Comparison of ENCODE assay signal across 22 cellular contexts in the genomic region with DNA sequence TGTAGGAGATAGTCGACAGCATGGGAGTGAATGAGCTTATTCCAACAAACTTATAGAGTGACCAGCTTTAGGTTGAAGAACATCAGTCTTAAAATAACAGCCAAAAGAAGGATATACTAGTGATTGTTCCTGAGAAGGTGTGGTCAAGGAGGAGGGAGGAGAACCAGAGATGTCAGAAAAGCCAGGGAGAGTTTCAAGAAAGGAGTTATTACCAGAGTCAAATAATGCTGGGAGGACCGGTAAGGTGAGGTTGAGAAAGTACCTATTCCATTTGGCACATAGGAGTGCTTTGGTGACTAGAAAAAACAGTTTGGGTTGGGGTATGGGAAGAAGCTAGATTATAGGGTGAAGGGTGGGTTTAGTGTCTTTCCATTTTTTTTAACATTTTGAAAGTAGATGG. TPM values are rescaled to one million over a fixed set of nuclear protein-coding genes. Genes with fewer than 3 reads are reported as not detected.
DNase-seq lines count a peak whose midpoint lies in the region; ATAC-seq and TF ChIP-seq lines count a peak whose summit lies in the region.
"Had no signal": no experiment of that assay in that cellular context is flagged by ENCODE, and none has a peak within 500 bp of the region (broad histone marks: within the 10 kb centered on the region; RNA-seq: fewer than 3 reads in every experiment).

No MANE protein-coding gene starts in this region.

- peaks cover 6% of the 10 kb centered on the region for H3F3A ChIP-seq in PC-3 (ENCODE audit: low read length, unreplicated experiment)

- CTCF ChIA-PET in PC-3 (lab: Charles Lee), result no interaction called here

- ATAC-seq in PC-3 (no peak), HG02623 (IDR thresholded peaks at IDR 0.05; ENCODE audit: unreplicated experiment) (no peak)
- ATAC-seq: left lobe of liver had no signal

- H3K9me2 ChIP-seq in PC-3 (replicated peaks; ENCODE audit: low read length), result no peaks in the 10 kb centered on the region

- TF ChIP-seq CTCF in PC-3 (conservative IDR thresholded peaks at IDR 0.05; ENCODE audit: low read depth, low read length) (no peak), endodermal cell (conservative IDR thresholded peaks at IDR 0.05) (no peak), neutrophil (IDR thresholded peaks at IDR 0.05) (no peak), coronary artery (IDR thresholded peaks at IDR 0.05) (no peak)

- H3K4me3 ChIP-seq in BLaER1 treated with 17β-estradiol and CSF1 and Interleukin-3, amounts not matched to agents 10 nM and 100 nM, result no peak overlapping the region; a peak in 1 of 20 replicates
- H3K4me3 ChIP-seq in PC-3 (ENCODE audit: low read length) (no peak overlapping the region), endodermal cell (ENCODE audit: low read length) (no peak overlapping the region), neutrophil (ENCODE audit: low read depth in 1 of 2, low read length in 1 of 2) (no peak overlapping the region), coronary artery (no peak overlapping the region)
- H3K4me3 ChIP-seq: adrenal gland, cardiac muscle cell had no signal

- H3K9ac ChIP-seq in BLaER1 treated with 17β-estradiol and CSF1 and Interleukin-3, amounts not matched to agents 10 nM and 100 nM, result no peak overlapping the region
- no peak overlapping the region for H3K9ac ChIP-seq in PC-3 (ENCODE audit: low read length)
- no peak overlapping the region for H3K9ac ChIP-seq in endodermal cell (ENCODE audit: extremely low read depth, low read length, poor library complexity, severe bottlenecking)

- no peaks in the 10 kb centered on the region for H3K9me3 Mint-ChIP-seq in endodermal cell
- H3K9me3 Mint-ChIP-seq: CD4-positive, alpha-beta memory T cell had no signal

- no TSS peak for BruUV-seq in PC-3 (replicated peaks; lab: Mats Ljungman, UMichigan)

- H3K27ac ChIP-seq in BLaER1 treated with 17β-estradiol and CSF1 and Interleukin-3, amounts not matched to agents 10 nM and 100 nM, result no peak overlapping the region
- H3K27ac ChIP-seq in PC-3 (ENCODE audit: low read length) (no peak overlapping the region), endodermal cell (ENCODE audit: low read depth, low read length) (no peak overlapping the region), neutrophil (peak overlapping the region; percentile 77), coronary artery (no peak overlapping the region)
- H3K27ac ChIP-seq: adrenal gland, cardiac muscle cell had no signal

- DNase-seq in PC-3, result peak; percentile 36
- no peak for DNase-seq in endodermal cell
- no peak for DNase-seq in head of caudate nucleus
- DNase-seq in coronary artery (ENCODE audit: low spot score), result no peak
- DNase-seq in SIG-M5 treated with dmso at 0.1 percent for 504 hours (lab: John Stamatoyannopoulos, UW; ENCODE audit: unreplicated experiment), result no peak
- DNase-seq: activated CD4-positive, alpha-beta T cell treated with anti-CD3 and anti-CD28 coated beads, Interleukin-2, amount 50 U/mL, for 1 hour; activated CD8-positive, alpha-beta memory T cell treated with anti-CD3 and anti-CD28 coated beads, Interleukin-2, amount 50 U/mL, for 4 hours; activated gamma-delta T cell; adrenal gland; CD4-positive, alpha-beta memory T cell; GDM1; KBM-7; NCI-H187 treated with DMSO at 0.1 percent for 48 hours; NCI-H82; OCI-M1; retina; SHP77 treated with DMSO at 0.1 percent for 48 hours had no signal

- no peak overlapping the region for H3K4me3 Mint-ChIP-seq in endodermal cell
- H3K4me3 Mint-ChIP-seq: CD4-positive, alpha-beta memory T cell had no signal

- H3K36me3 ChIP-seq in BLaER1 treated with 17β-estradiol and CSF1 and Interleukin-3, amounts not matched to agents 10 nM and 100 nM, result peaks cover 0 to 48% (median 20%) of the 10 kb centered on the region in 11 experiments; a peak in 13 of 22 replicates
- H3K36me3 ChIP-seq in PC-3 (ENCODE audit: low read depth, low read length) (peaks cover 13% of the 10 kb centered on the region), endodermal cell (ENCODE audit: control insufficient read depth, insufficient read depth, low read length) (peaks cover 38% of the 10 kb centered on the region), neutrophil (no peaks in the 10 kb centered on the region)
- H3K36me3 ChIP-seq: adrenal gland, cardiac muscle cell had no signal

- H3K36me3 Mint-ChIP-seq in endodermal cell (ENCODE audit: low read depth), result peaks cover 12% of the 10 kb centered on the region

- POLR2A ChIA-PET in PC-3 (lab: Charles Lee; ENCODE audit: unreplicated experiment), result interaction anchor here (0.7 kb wide), 1 partner anchor 196 kb away, joined by 5 read pairs; no protein-coding TSS in a partner anchor

- peaks cover 25 to 83% (median 35%) of the 10 kb centered on the region in 10 experiments for H3K4me1 ChIP-seq in BLaER1 treated with 17β-estradiol and CSF1 and Interleukin-3, amounts not matched to agents 10 nM and 100 nM
- H3K4me1 ChIP-seq in PC-3 (ENCODE audit: insufficient read depth, low read length) (peaks cover 44% of the 10 kb centered on the region), endodermal cell (ENCODE audit: control insufficient read depth, insufficient read depth, low read length) (peaks cover 5% of the 10 kb centered on the region), neutrophil (ENCODE audit: control insufficient read depth in 1 of 2, insufficient read depth in 1 of 2, low read depth in 1 of 2, low read length in 1 of 2) (peaks cover 81% of the 10 kb centered on the region in 2 experiments)

- H3K4me2 ChIP-seq in BLaER1 treated with 17β-estradiol and CSF1 and Interleukin-3, amounts not matched to agents 10 nM and 100 nM, result peak overlapping the region in 6 of 11 experiments; percentile 16 to 98 (median 93); a peak in 9 of 22 replicates
- H3K4me2 ChIP-seq in PC-3 (ENCODE audit: low read length), result peak overlapping the region; percentile 97

- WGBS in endodermal cell (ENCODE audit: insufficient coverage in 1 of 2, insufficient read length in 1 of 2), 2 experiments, result 62 to 68% methylated on average over 2 of the region's 2 CpGs

- H3K9me3 ChIP-seq in BLaER1 treated with 17β-estradiol and CSF1 and Interleukin-3, amounts not matched to agents 10 nM and 100 nM (replicated peaks in 1 of 11), result peaks cover 0 to 6% (median 0%) of the 10 kb centered on the region in 11 experiments; a peak in 1 of 22 replicates
- no peaks in the 10 kb centered on the region for H3K9me3 ChIP-seq in PC-3 (ENCODE audit: low read length)
- H3K9me3 ChIP-seq in endodermal cell (ENCODE audit: control insufficient read depth, low read length), result no peaks in the 10 kb centered on the region
- no peaks in the 10 kb centered on the region for H3K9me3 ChIP-seq in neutrophil
- H3K9me3 ChIP-seq: adrenal gland had no signal

- no peaks in the 10 kb centered on the region for H3K27me3 Mint-ChIP-seq in endodermal cell (ENCODE audit: insufficient read depth)
- H3K27me3 Mint-ChIP-seq: CD4-positive, alpha-beta memory T cell had no signal

- H4K20me1 ChIP-seq in BLaER1 treated with 17β-estradiol and CSF1 and Interleukin-3, amounts not matched to agents 10 nM and 100 nM, result peaks cover 42 to 93% (median 88%) of the 10 kb centered on the region in 11 experiments
- peaks cover 53% of the 10 kb centered on the region for H4K20me1 ChIP-seq in PC-3 (ENCODE audit: low read length)

- no peak overlapping the region for H2AFZ ChIP-seq in PC-3 (ENCODE audit: low read length)

- intact Hi-C loops in PC-3 (cut with micrococcal nuclease), result no loop called here
- intact Hi-C loops in head of caudate nucleus (cut with DNase I), result no loop called here

- peaks cover 51% of the 10 kb centered on the region for H3K4me1 Mint-ChIP-seq in endodermal cell

- no peaks in the 10 kb centered on the region for H3K27me3 ChIP-seq in BLaER1 treated with 17β-estradiol and CSF1 and Interleukin-3, amounts not matched to agents 10 nM and 100 nM
- H3K27me3 ChIP-seq in PC-3 (ENCODE audit: low read length), result no peaks in the 10 kb centered on the region
- no peaks in the 10 kb centered on the region for H3K27me3 ChIP-seq in endodermal cell (ENCODE audit: control insufficient read depth, insufficient read depth, low read length, poor library complexity, severe bottlenecking)
- H3K27me3 ChIP-seq in neutrophil, result no peaks in the 10 kb centered on the region
- H3K27me3 ChIP-seq: adrenal gland, cardiac muscle cell had no signal

- H3K27ac Mint-ChIP-seq in endodermal cell, result peak overlapping the region; percentile 3

- peaks cover 97% of the 10 kb centered on the region for H3K79me2 ChIP-seq in PC-3 (ENCODE audit: low read length)

RNA-seq across cellular contexts. Expression of gene PTPN12, which starts 5.8 kb away (rescaled TPM):
- total RNA-seq in PC-3 (2014; rRNA removed), result 26.2 and 34.3 TPM in 2 replicates
- total RNA-seq in endodermal cell, result 100 to 1,000 TPM; 147 to 158 TPM
- 118 TPM for polyA plus RNA-seq in endodermal cell (2013, experiment 1 of 2)
- 134 TPM for polyA plus RNA-seq in endodermal cell (2013, experiment 2 of 2)
